ENCODE assay signal across 8 cellular contexts in genomic region chrX:111511477-111511876, GRCh38. TPM values are rescaled to one million over a fixed set of nuclear protein-coding genes. Genes with fewer than 3 reads are reported as not detected.
A peak's percentile ranks its signal among the peaks of the same experiment; 100 is the strongest.
DNase-seq lines count a peak whose midpoint lies in the region; ATAC-seq and TF ChIP-seq lines count a peak whose summit lies in the region.

TSS of gene SERTM2 (plus strand) at chrX:111511645. CDS start at chrX:111518858, 7,213 bp downstream.

- no peaks in the 10 kb centered on the region for H3K9me2 ChIP-seq in Karpas-422 (replicated peaks; ENCODE audit: insufficient read depth, low read length)

- H3K4me3 ChIP-seq in Karpas-422 (ENCODE audit: low read length), result no peak within 1 kb of the TSS
- peak within 1 kb of the TSS; percentile 31 for H3K4me3 ChIP-seq in fibroblast of pulmonary artery (replicated peaks; ENCODE audit: low read depth, low read length)
- H3K4me3 ChIP-seq in aorta (ENCODE audit: low read length in 2 of 2), result no peak within 1 kb of the TSS

- intact Hi-C loops in aorta (cut with DNase I), result no loop called here

- H3K27ac ChIP-seq in Karpas-422 (ENCODE audit: low read length), result no peak within 1 kb of the TSS
- no peak within 1 kb of the TSS for H3K27ac ChIP-seq in aorta (ENCODE audit: low read depth in 1 of 2, low read length in 2 of 2)

- no peaks in the 10 kb centered on the region for H4K20me1 ChIP-seq in Karpas-422 (ENCODE audit: insufficient read depth, low read depth, low read length)

- H2AFZ ChIP-seq in Karpas-422 (ENCODE audit: low read length), result no peak within 1 kb of the TSS

- H3K4me1 ChIP-seq in Karpas-422 (ENCODE audit: low read length) (no peaks in the 10 kb centered on the region), aorta (ENCODE audit: control insufficient read depth in 1 of 2, insufficient read depth in 2 of 2, low read length in 2 of 2) (no peaks in the 10 kb centered on the region)

- H3K79me2 ChIP-seq in Karpas-422 (ENCODE audit: low read length), result no peaks in the 10 kb centered on the region

- no peak within 1 kb of the TSS for H3K9ac ChIP-seq in Karpas-422 (ENCODE audit: low read length)

- WGBS in aorta, 2 donors, result 10 to 24% methylated on average over 3 of the region's 3 CpGs

- H3K36me3 ChIP-seq in Karpas-422 (ENCODE audit: insufficient read depth, low read length) (no peaks in the 10 kb centered on the region), aorta (ENCODE audit: control insufficient read depth in 1 of 2, insufficient read depth in 2 of 2, low read length in 1 of 2) (no peaks in the 10 kb centered on the region)

- DNase-seq in DMS53 (lab: John Stamatoyannopoulos, UW) (peak; percentile 56), Karpas-422 (peak; percentile 43), fibroblast of pulmonary artery (ENCODE audit: low read depth) (peak; percentile 28), mesenteric fat pad (ENCODE audit: low spot score) (no peak), UCSD-AML1 (lab: John Stamatoyannopoulos, UW; ENCODE audit: unreplicated experiment) (no peak), aorta (no peak)
- DNase-seq in effector CD8-positive, alpha-beta T cell (lab: John Stamatoyannopoulos, UW), result no peak

- ATAC-seq in GM21515 (IDR thresholded peaks at IDR 0.05; ENCODE audit: unreplicated experiment) (peak; percentile 77), aorta (ENCODE audit: low FRiP score) (no peak)

- TF ChIP-seq CTCF in fibroblast of pulmonary artery (IDR thresholded peaks at IDR 0.05; ENCODE audit: low read length, missing control alignments), result no peak

- no peaks in the 10 kb centered on the region for H3K27me3 ChIP-seq in Karpas-422 (ENCODE audit: low read length)
- H3K27me3 ChIP-seq in aorta (ENCODE audit: control insufficient read depth in 1 of 2, insufficient read depth in 2 of 2, low read length in 1 of 2), result no peaks in the 10 kb centered on the region

- H3K4me2 ChIP-seq in Karpas-422 (ENCODE audit: low read depth, low read length, poor library complexity, severe bottlenecking), result no peak within 1 kb of the TSS

- H3K9me3 ChIP-seq in Karpas-422 (ENCODE audit: low read length), result no peaks in the 10 kb centered on the region
- no peaks in the 10 kb centered on the region for H3K9me3 ChIP-seq in aorta (ENCODE audit: control insufficient read depth, low read length)

RNA-seq across cellular contexts. Expression of gene SERTM2, which starts in this region (rescaled TPM):
- not detected in 2 replicates for total RNA-seq in Karpas-422 (2014; rRNA removed; shearing (Covaris generic); ENCODE audit: low replicate concordance)
- total RNA-seq in mesenteric fat pad (not detected), aorta (not detected)
- not detected for polyA plus RNA-seq in aorta

Comparison
In these comparisons a context has a peak if more than half of its experiments do, and no peak if none do; other contexts are left out.
1. Peak in DNase-seq in Karpas-422; RNA of the gene not detected or under 1 TPM.
2. DNase-seq: peak in DMS53 (single experiment) and fibroblast of pulmonary artery (single experiment); none in mesenteric fat pad (single experiment), UCSD-AML1 (single experiment), effector CD8-positive, alpha-beta T cell (single experiment) and aorta (0 of 2).